25 cellular contexts compared by ENCODE assay signal in genomic region chr2:228355897-228356296, GRCh38.
"Had no signal": no experiment of that assay in that cellular context is flagged by ENCODE, and none has a peak within 500 bp of the region (broad histone marks: within the 10 kb centered on the region; RNA-seq: fewer than 3 reads in every experiment).

No MANE protein-coding gene starts in this region.

- DNase-seq: activated CD4-positive, alpha-beta memory T cell treated with anti-CD3 and anti-CD28 coated beads, Interleukin-2, amount 10 ng/mL, durations not matched to agents 7 days and 5 days; activated CD4-positive, alpha-beta T cell treated with anti-CD3 and anti-CD28 coated beads for 1 hour; activated CD4-positive, alpha-beta T cell treated with anti-CD3 and anti-CD28 coated beads for 4 hours; activated CD4-positive, alpha-beta T cell treated with anti-CD3 and anti-CD28 coated beads, Interleukin-2, amount 10 ng/mL, durations not matched to agents 7 days and 5 days; activated CD4-positive, alpha-beta T cell treated with anti-CD3 and anti-CD28 coated beads, Interleukin-2, amount 50 U/mL, for 4 hours; activated CD8-positive, alpha-beta memory T cell treated with anti-CD3 and anti-CD28 coated beads, Interleukin-2, amount 50 U/mL, for 48 hours; activated effector memory CD4-positive, alpha-beta T cell treated with Interleukin-2 at 50 U/mL for 16 hours; activated gamma-delta T cell treated with Interleukin-2 at 50 U/mL for 16 hours; activated naive CD4-positive, alpha-beta T cell treated with anti-CD3 and anti-CD28 coated beads, Interleukin-2, amount 50 U/mL, for 16 hours; activated naive CD4-positive, alpha-beta T cell treated with Interleukin-2 at 50 U/mL for 16 hours; activated T-cell treated with anti-CD3 and anti-CD28 coated beads for 4 hours; activated T-cell treated with anti-CD3 and anti-CD28 coated beads, Interleukin-2, amount 50 U/mL, for 24 hours; amniotic stem cell; anterior cingulate cortex; caudate nucleus; cortex of kidney; dermis blood vessel endothelial cell; effector CD4-positive, alpha-beta T cell; effector memory CD8-positive, alpha-beta T cell; esophagus squamous epithelium; head of caudate nucleus; hippocampal formation; T-helper 2 cell had no signal

- H3K36me3 ChIP-seq: esophagus squamous epithelium had no signal

- ATAC-seq: activated T-helper 17 cell treated with anti-CD3 and anti-CD28 coated beads, Interleukin-2, amount 50 U/mL, for 72 hours; effector memory CD8-positive, alpha-beta T cell had no signal

- H3K4me1 ChIP-seq: esophagus squamous epithelium had no signal

- H3K27me3 ChIP-seq: esophagus squamous epithelium had no signal

- H3K27ac ChIP-seq: epithelial cell of prostate, esophagus squamous epithelium had no signal

- H3K4me3 ChIP-seq: esophagus squamous epithelium had no signal
